In the genomic region with DNA sequence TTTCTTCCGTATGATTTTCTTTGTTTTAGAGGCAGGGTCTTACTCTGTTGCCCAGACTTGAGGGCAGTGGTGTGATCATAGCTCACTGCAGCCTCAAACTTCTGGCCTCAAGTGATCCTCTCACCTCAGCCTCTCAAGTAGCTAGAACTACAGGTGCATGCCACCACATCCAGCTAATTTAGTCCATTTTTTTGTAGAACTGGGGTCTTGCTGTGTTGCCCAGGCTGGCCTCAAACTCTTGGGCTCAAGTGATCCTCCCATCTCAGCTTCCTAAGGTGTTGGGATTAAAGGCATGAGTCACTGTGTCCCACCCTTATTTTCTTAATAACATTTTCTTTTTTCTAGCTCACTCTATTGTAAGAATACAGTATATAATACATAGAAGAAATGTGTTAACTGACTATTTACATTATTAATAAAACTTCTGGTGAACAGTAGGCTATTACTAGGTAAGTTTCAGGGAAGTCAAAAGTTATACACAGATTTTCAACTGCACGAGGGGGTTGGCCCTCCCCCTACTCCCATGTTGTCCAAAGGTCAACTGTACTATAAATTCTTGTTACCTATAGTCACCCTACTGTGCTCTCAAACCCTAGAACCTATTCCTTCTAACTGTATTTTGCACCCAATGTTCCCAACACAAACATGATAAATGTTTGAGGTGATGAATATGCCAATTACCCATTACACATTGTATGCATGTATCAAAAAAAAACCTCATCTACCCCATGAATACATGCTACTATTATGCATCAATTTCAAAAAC, we compare ENCODE assay signal across 38 cellular contexts. TPM values are rescaled to one million over a fixed set of nuclear protein-coding genes. Genes with fewer than 3 reads are reported as not detected.
"Had no signal": no experiment of that assay in that cellular context is flagged by ENCODE, and none has a peak within 500 bp of the region (broad histone marks: within the 10 kb centered on the region; RNA-seq: fewer than 3 reads in every experiment).

No MANE protein-coding gene starts in this region.

- H3K4me3 Mint-ChIP-seq: activated CD4-positive, alpha-beta memory T cell treated with anti-CD3 and anti-CD28 coated beads for 36 hours; activated CD4-positive, alpha-beta T cell treated with anti-CD3 and anti-CD28 coated beads for 36 hours; activated CD4-positive, alpha-beta T cell treated with anti-CD3 and anti-CD28 coated beads, Interleukin-2, amount 10 ng/mL, durations not matched to agents 24 days and 14 days; activated CD8-positive, alpha-beta memory T cell treated with anti-CD3 and anti-CD28 coated beads, Interleukin-2, amount 10 ng/mL, durations not matched to agents 7 days and 5 days; activated CD8-positive, alpha-beta T cell treated with anti-CD3 and anti-CD28 coated beads, Interleukin-2, amount 10 ng/mL, durations not matched to agents 7 days and 5 days; activated naive CD4-positive, alpha-beta T cell treated with anti-CD3 and anti-CD28 coated beads for 36 hours; activated naive CD4-positive, alpha-beta T cell treated with anti-CD3 and anti-CD28 coated beads, Interleukin-2, amount 50 U/mL, for 24 hours; activated naive CD8-positive, alpha-beta T cell treated with anti-CD3 and anti-CD28 coated beads for 36 hours; activated naive CD8-positive, alpha-beta T cell treated with anti-CD3 and anti-CD28 coated beads, Interleukin-2, amount 50 U/mL, for 24 hours; activated T-helper 1 cell treated with anti-CD3 and anti-CD28 coated beads, Interleukin-12 subunit alpha, Interleukin-12 subunit beta, Interleukin-2, Interleukin-4 antibody, amounts not matched to agents 30 ng/mL and 10 ng/mL and 1 ng/mL, durations not matched to agents 14 hours and 24 hours and 36 hours; T-helper 17 cell; T-helper 2 cell treated with Interferon-gamma antibody and Interleukin-4, amounts not matched to agents 5 μg/mL and 100 μg/mL, for 36 hours had no signal

- H3K27me3 ChIP-seq: adrenal gland, body of pancreas, breast epithelium, cardiac muscle cell, colonic mucosa, heart right ventricle, hepatocyte had no signal

- H3K4me2 ChIP-seq: hepatocyte had no signal

- H3K79me2 ChIP-seq: hepatocyte had no signal

- H3K36me3 ChIP-seq: adrenal gland, breast epithelium, cardiac muscle cell, colonic mucosa, heart right ventricle, WERI-Rb-1 had no signal

- H3K9me3 ChIP-seq: adrenal gland, body of pancreas, colonic mucosa had no signal

- ATAC-seq: activated CD4-positive, alpha-beta T cell treated with anti-CD3 and anti-CD28 coated beads for 36 hours; activated CD8-positive, alpha-beta memory T cell treated with anti-CD3 and anti-CD28 coated beads, Interleukin-2, amount 10 ng/mL, durations not matched to agents 7 days and 5 days; activated CD8-positive, alpha-beta T cell treated with anti-CD3 and anti-CD28 coated beads, Interleukin-2, amount 10 ng/mL, durations not matched to agents 7 days and 5 days; activated naive CD8-positive, alpha-beta T cell treated with anti-CD3 and anti-CD28 coated beads, Interleukin-2, amount 50 U/mL, for 24 hours; body of pancreas; heart right ventricle; T-helper 17 cell had no signal

- H2AFZ ChIP-seq: hepatocyte had no signal

- H3K27ac ChIP-seq: adrenal gland, body of pancreas, breast epithelium, cardiac muscle cell, colonic mucosa, epithelial cell of prostate, heart right ventricle, hepatocyte, WERI-Rb-1 had no signal

- H3K27me3 Mint-ChIP-seq: activated naive CD8-positive, alpha-beta T cell treated with anti-CD3 and anti-CD28 coated beads, Interleukin-2, amount 50 U/mL, for 24 hours had no signal

- H3K4me1 Mint-ChIP-seq: activated CD4-positive, alpha-beta T cell treated with anti-CD3 and anti-CD28 coated beads for 36 hours; activated CD4-positive, alpha-beta T cell treated with anti-CD3 and anti-CD28 coated beads, Interleukin-2, amount 10 ng/mL, durations not matched to agents 24 days and 14 days; activated CD8-positive, alpha-beta memory T cell treated with anti-CD3 and anti-CD28 coated beads, Interleukin-2, amount 10 ng/mL, durations not matched to agents 7 days and 5 days; activated naive CD4-positive, alpha-beta T cell treated with anti-CD3 and anti-CD28 coated beads, Interleukin-2, amount 50 U/mL, for 24 hours; activated naive CD8-positive, alpha-beta T cell treated with anti-CD3 and anti-CD28 coated beads for 36 hours; activated naive CD8-positive, alpha-beta T cell treated with anti-CD3 and anti-CD28 coated beads, Interleukin-2, amount 50 U/mL, for 24 hours; T-helper 17 cell had no signal

- H3K36me3 Mint-ChIP-seq: activated CD4-positive, alpha-beta memory T cell treated with anti-CD3 and anti-CD28 coated beads for 36 hours; activated CD8-positive, alpha-beta memory T cell treated with anti-CD3 and anti-CD28 coated beads, Interleukin-2, amount 10 ng/mL, durations not matched to agents 7 days and 5 days; activated naive CD8-positive, alpha-beta T cell treated with anti-CD3 and anti-CD28 coated beads for 36 hours had no signal

- H3K4me1 ChIP-seq: adrenal gland, body of pancreas, breast epithelium, colonic mucosa, heart right ventricle had no signal

- H3K27ac Mint-ChIP-seq: activated CD4-positive, alpha-beta memory T cell treated with anti-CD3 and anti-CD28 coated beads for 36 hours; activated CD4-positive, alpha-beta T cell treated with anti-CD3 and anti-CD28 coated beads for 36 hours; activated CD4-positive, alpha-beta T cell treated with anti-CD3 and anti-CD28 coated beads, Interleukin-2, amount 10 ng/mL, durations not matched to agents 24 days and 14 days; activated CD8-positive, alpha-beta memory T cell treated with anti-CD3 and anti-CD28 coated beads, Interleukin-2, amount 10 ng/mL, durations not matched to agents 7 days and 5 days; activated CD8-positive, alpha-beta T cell treated with anti-CD3 and anti-CD28 coated beads, Interleukin-2, amount 10 ng/mL, durations not matched to agents 7 days and 5 days; activated naive CD4-positive, alpha-beta T cell treated with anti-CD3 and anti-CD28 coated beads for 36 hours; activated naive CD4-positive, alpha-beta T cell treated with anti-CD3 and anti-CD28 coated beads, Interleukin-2, amount 50 U/mL, for 24 hours; activated naive CD8-positive, alpha-beta T cell treated with anti-CD3 and anti-CD28 coated beads for 36 hours; activated naive CD8-positive, alpha-beta T cell treated with anti-CD3 and anti-CD28 coated beads, Interleukin-2, amount 50 U/mL, for 24 hours; activated T-helper 1 cell treated with anti-CD3 and anti-CD28 coated beads, Interleukin-12 subunit alpha, Interleukin-12 subunit beta, Interleukin-2, Interleukin-4 antibody, amounts not matched to agents 30 ng/mL and 10 ng/mL and 1 ng/mL, durations not matched to agents 14 hours and 24 hours and 36 hours; activated T-helper 2 cell treated with anti-CD3 and anti-CD28 coated beads, Interferon-gamma antibody, Interleukin-2, Interleukin-4, amounts not matched to agents 10 μg/mL and 5 μg/mL and 100 μg/mL, durations not matched to agents 14 hours and 24 hours and 36 hours; T-helper 17 cell; T-helper 2 cell treated with Interferon-gamma antibody and Interleukin-4, amounts not matched to agents 5 μg/mL and 100 μg/mL, for 36 hours had no signal

- H3K9me3 Mint-ChIP-seq: activated CD4-positive, alpha-beta T cell treated with anti-CD3 and anti-CD28 coated beads, Interleukin-2, amount 10 ng/mL, durations not matched to agents 24 days and 14 days; activated T-helper 1 cell treated with anti-CD3 and anti-CD28 coated beads, Interleukin-12 subunit alpha, Interleukin-12 subunit beta, Interleukin-2, Interleukin-4 antibody, amounts not matched to agents 30 ng/mL and 10 ng/mL and 1 ng/mL, durations not matched to agents 14 hours and 24 hours and 36 hours; activated T-helper 2 cell treated with anti-CD3 and anti-CD28 coated beads, Interferon-gamma antibody, Interleukin-2, Interleukin-4, amounts not matched to agents 10 μg/mL and 5 μg/mL and 100 μg/mL, durations not matched to agents 14 hours and 24 hours and 36 hours; T-helper 2 cell treated with Interferon-gamma antibody and Interleukin-4, amounts not matched to agents 5 μg/mL and 100 μg/mL, for 36 hours had no signal

- H3K4me3 ChIP-seq: adrenal gland, body of pancreas, breast epithelium, cardiac muscle cell, colonic mucosa, heart right ventricle, hepatocyte had no signal

- DNase-seq: activated CD4-positive, alpha-beta memory T cell treated with anti-CD3 and anti-CD28 coated beads for 36 hours; activated CD4-positive, alpha-beta T cell treated with anti-CD3 and anti-CD28 coated beads for 36 hours; activated CD4-positive, alpha-beta T cell treated with anti-CD3 and anti-CD28 coated beads, Interleukin-2, amount 10 ng/mL, durations not matched to agents 24 days and 14 days; activated CD4-positive, CD25-positive, alpha-beta regulatory T cell; activated CD4-positive, CD25-positive, alpha-beta regulatory T cell treated with anti-CD3 and anti-CD28 coated beads, Interleukin-2, amount 50 U/mL, for 72 hours; activated CD8-positive, alpha-beta memory T cell treated with anti-CD3 and anti-CD28 coated beads, Interleukin-2, amount 10 ng/mL, durations not matched to agents 7 days and 5 days; activated CD8-positive, alpha-beta memory T cell treated with anti-CD3 and anti-CD28 coated beads, Interleukin-2, amount 50 U/mL, for 4 hours; activated CD8-positive, alpha-beta T cell treated with anti-CD3 and anti-CD28 coated beads, Interleukin-2, amount 10 ng/mL, durations not matched to agents 7 days and 5 days; activated effector memory CD4-positive, alpha-beta T cell treated with anti-CD3 and anti-CD28 coated beads, Interleukin-2, amount 50 U/mL, for 16 hours; activated naive CD4-positive, alpha-beta T cell treated with anti-CD3 and anti-CD28 coated beads for 36 hours; activated naive CD8-positive, alpha-beta T cell treated with anti-CD3 and anti-CD28 coated beads for 36 hours; activated naive CD8-positive, alpha-beta T cell treated with anti-CD3 and anti-CD28 coated beads, Interleukin-2, amount 50 U/mL, for 24 hours; activated T-cell treated with anti-CD3 and anti-CD28 coated beads, Interleukin-2, amount 50 U/mL, for 1 hour; activated T-cell treated with anti-CD3 and anti-CD28 coated beads, Interleukin-2, amount 50 U/mL, for 48 hours; adrenal gland; amygdala; aorta; body of pancreas; central memory CD4-positive, alpha-beta T cell; cerebellar nuclear complex; colonic mucosa; effector CD8-positive, alpha-beta T cell; foreskin fibroblast; heart right ventricle; T-helper 17 cell; T1000; WERI-Rb-1 had no signal

- FAIRE-seq: endometrium, endothelial cell of umbilical vein, frontal cortex had no signal

RNA-seq across cellular contexts. Expression of gene PXDC1, which starts 56.3 kb away (rescaled TPM):
- total RNA-seq: activated CD8-positive, alpha-beta T cell treated with anti-CD3 and anti-CD28 coated beads, Interleukin-2, amount 10 ng/mL, durations not matched to agents 7 days and 5 days had no signal
